8 cellular contexts compared by ENCODE assay signal in the genomic region with DNA sequence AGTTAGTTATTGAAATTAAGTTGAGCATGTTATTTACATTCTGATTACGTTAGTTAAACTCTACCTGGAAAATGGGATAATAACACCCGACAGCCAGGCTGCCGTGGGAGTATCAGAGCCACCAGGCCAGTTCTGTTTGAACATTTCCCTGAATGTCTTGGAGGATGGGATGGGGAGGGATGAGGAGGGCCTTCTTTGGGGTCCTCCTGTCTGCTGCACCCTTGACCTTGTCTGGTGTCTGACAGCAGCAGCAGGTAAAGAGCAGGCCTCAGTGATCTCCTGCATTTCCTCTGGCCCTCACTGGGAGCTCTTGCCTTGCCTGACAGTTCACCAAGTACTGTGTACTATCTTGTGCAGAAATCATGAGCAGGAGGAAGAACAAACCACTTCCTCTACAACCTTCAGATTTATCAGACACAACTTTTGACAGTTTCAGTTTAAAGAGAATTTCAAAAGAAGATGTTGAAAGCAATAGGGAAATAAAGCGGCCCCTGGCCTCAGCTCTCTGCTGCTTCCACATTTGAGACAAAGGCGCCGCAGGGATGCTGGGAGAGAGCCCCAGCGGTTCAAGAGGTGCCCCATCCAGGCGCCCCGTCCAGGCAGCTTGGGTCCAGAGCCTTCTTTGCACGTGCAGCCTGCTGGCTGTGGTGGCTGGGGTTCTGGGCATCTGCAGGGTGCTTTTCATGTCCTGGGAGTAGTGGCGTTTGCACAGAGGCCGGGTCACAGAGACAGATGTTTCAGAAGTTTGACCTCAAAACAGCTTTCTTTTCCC.
A peak's percentile ranks its signal among the peaks of the same experiment; 100 is the strongest.
DNase-seq lines count a peak whose midpoint lies in the region; ATAC-seq and TF ChIP-seq lines count a peak whose summit lies in the region.

No MANE protein-coding gene starts in this region.

- no peak for TF ChIP-seq CTCF in GM10266 (IDR thresholded peaks at IDR 0.05; ENCODE audit: control insufficient read depth, insufficient read depth, low read depth, missing control alignments)

- H3K9me3 ChIP-seq in muscle layer of duodenum (ENCODE audit: control insufficient read depth in 1 of 2, low read length in 2 of 2) = no peaks in the 10 kb centered on the region

- peaks cover 0 to 4% of the 10 kb centered on the region in 2 donors for H3K36me3 ChIP-seq in muscle layer of duodenum (ENCODE audit: control insufficient read depth in 1 of 2, insufficient read depth in 2 of 2, low read length in 2 of 2)

- H3K4me3 ChIP-seq in muscle layer of duodenum (ENCODE audit: low read depth in 1 of 2, low read length in 2 of 2) = peak overlapping the region in 1 of 2 donors; percentile 9

- H3K27me3 ChIP-seq in muscle layer of duodenum (ENCODE audit: low read depth, low read length) = no peaks in the 10 kb centered on the region

- H3K27ac ChIP-seq in muscle layer of duodenum (ENCODE audit: low read length) = peak overlapping the region; percentile 18

- peak; percentile 62 for DNase-seq in GM10266 (ENCODE audit: extremely low spot score)
- DNase-seq in KBM-7 = peak; percentile 91
- DNase-seq in activated effector memory CD4-positive, alpha-beta T cell treated with anti-CD3 and anti-CD28 coated beads, Interleukin-2, amount 50 U/mL, for 16 hours = peak; percentile 74
- no peak for DNase-seq in SHP77 (lab: John Stamatoyannopoulos, UW)
- no peak for DNase-seq in NCI-H82 (lab: John Stamatoyannopoulos, UW)

- peaks cover 10 to 40% of the 10 kb centered on the region in 2 donors for H3K4me1 ChIP-seq in muscle layer of duodenum (ENCODE audit: control insufficient read depth in 1 of 2, insufficient read depth in 2 of 2, low read length in 2 of 2)

- in situ Hi-C loops in KBM-7 (cut with MboI; ENCODE audit: low pct_unique_long_range_greater_than_20kb, low sequenced_read_pairs) = no loop called here

- ATAC-seq in GM21515 (IDR thresholded peaks at IDR 0.05; ENCODE audit: unreplicated experiment) (peak; percentile 86), SK-N-SH treated with all-trans-retinoic acid at 6 μM for 48 hours (no peak)

TF ChIP-seq in SK-N-SH treated with all-trans-retinoic acid at 6 μM for 48 hours, 23 proteins besides CTCF, POLR2A, EP300 and RAD21:
- no peak for TF ChIP-seq TCF4 (CRISPR knock-in tag; IDR thresholded peaks at IDR 0.05; ENCODE audit: borderline replicate concordance)
- TF ChIP-seq ESRRG (CRISPR knock-in tag; IDR thresholded peaks at IDR 0.05) = no peak
- TF ChIP-seq BACH2 (CRISPR knock-in tag; IDR thresholded peaks at IDR 0.05; ENCODE audit: borderline replicate concordance) = no peak
- TF ChIP-seq, protein P1, sequence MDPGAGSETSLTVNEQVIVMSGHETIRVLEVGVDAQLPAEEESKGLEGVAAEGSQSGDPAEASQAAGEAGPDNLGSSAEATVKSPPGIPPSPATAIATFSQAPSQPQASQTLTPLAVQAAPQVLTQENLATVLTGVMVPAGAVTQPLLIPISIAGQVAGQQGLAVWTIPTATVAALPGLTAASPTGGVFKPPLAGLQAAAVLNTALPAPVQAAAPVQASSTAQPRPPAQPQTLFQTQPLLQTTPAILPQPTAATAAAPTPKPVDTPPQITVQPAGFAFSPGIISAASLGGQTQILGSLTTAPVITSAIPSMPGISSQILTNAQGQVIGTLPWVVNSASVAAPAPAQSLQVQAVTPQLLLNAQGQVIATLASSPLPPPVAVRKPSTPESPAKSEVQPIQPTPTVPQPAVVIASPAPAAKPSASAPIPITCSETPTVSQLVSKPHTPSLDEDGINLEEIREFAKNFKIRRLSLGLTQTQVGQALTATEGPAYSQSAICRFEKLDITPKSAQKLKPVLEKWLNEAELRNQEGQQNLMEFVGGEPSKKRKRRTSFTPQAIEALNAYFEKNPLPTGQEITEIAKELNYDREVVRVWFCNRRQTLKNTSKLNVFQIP (CRISPR knock-in tag; IDR thresholded peaks at IDR 0.05; ENCODE audit: borderline replicate concordance, low read depth) = no peak
- TF ChIP-seq ZFP30 (CRISPR knock-in tag; IDR thresholded peaks at IDR 0.05) = no peak
- TF ChIP-seq ISL1 (CRISPR knock-in tag; IDR thresholded peaks at IDR 0.05) = no peak
- TF ChIP-seq ARNTL (CRISPR knock-in tag; IDR thresholded peaks at IDR 0.05; ENCODE audit: borderline replicate concordance, low read depth) = no peak
- no peak for TF ChIP-seq SNAI2 (CRISPR knock-in tag; IDR thresholded peaks at IDR 0.05)
- TF ChIP-seq GLIS3 (CRISPR knock-in tag; IDR thresholded peaks at IDR 0.05) = no peak
- TF ChIP-seq, protein P2, sequence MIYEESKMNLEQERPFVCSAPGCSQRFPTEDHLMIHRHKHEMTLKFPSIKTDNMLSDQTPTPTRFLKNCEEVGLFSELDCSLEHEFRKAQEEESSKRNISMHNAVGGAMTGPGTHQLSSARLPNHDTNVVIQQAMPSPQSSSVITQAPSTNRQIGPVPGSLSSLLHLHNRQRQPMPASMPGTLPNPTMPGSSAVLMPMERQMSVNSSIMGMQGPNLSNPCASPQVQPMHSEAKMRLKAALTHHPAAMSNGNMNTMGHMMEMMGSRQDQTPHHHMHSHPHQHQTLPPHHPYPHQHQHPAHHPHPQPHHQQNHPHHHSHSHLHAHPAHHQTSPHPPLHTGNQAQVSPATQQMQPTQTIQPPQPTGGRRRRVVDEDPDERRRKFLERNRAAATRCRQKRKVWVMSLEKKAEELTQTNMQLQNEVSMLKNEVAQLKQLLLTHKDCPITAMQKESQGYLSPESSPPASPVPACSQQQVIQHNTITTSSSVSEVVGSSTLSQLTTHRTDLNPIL (CRISPR knock-in tag; IDR thresholded peaks at IDR 0.05; ENCODE audit: low read depth) = no peak
- TF ChIP-seq ZC3H10 (CRISPR knock-in tag; IDR thresholded peaks at IDR 0.05) = no peak
- no peak for TF ChIP-seq PPARA (CRISPR knock-in tag; IDR thresholded peaks at IDR 0.05; ENCODE audit: borderline replicate concordance)
- TF ChIP-seq, protein P3, sequence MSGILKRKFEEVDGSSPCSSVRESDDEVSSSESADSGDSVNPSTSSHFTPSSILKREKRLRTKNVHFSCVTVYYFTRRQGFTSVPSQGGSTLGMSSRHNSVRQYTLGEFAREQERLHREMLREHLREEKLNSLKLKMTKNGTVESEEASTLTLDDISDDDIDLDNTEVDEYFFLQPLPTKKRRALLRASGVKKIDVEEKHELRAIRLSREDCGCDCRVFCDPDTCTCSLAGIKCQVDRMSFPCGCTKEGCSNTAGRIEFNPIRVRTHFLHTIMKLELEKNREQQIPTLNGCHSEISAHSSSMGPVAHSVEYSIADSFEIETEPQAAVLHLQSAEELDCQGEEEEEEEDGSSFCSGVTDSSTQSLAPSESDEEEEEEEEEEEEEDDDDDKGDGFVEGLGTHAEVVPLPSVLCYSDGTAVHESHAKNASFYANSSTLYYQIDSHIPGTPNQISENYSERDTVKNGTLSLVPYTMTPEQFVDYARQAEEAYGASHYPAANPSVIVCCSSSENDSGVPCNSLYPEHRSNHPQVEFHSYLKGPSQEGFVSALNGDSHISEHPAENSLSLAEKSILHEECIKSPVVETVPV (CRISPR knock-in tag; IDR thresholded peaks at IDR 0.05) = no peak
- no peak for TF ChIP-seq TOX (CRISPR knock-in tag; IDR thresholded peaks at IDR 0.05; ENCODE audit: borderline replicate concordance)
TF ChIP-seq in SK-N-SH treated with all-trans-retinoic acid at 6 μM for 48 hours: peak in this region for 0.

Comparison
In these comparisons a context has a peak if more than half of its experiments do, and no peak if none do; other contexts are left out.
1. DNase-seq: peak in GM10266 (single experiment), KBM-7 (single experiment) and activated effector memory CD4-positive, alpha-beta T cell treated with anti-CD3 and anti-CD28 coated beads, Interleukin-2, amount 50 U/mL, for 16 hours (single experiment); none in SHP77 (0 of 2) and NCI-H82 (single experiment).